8 cellular contexts compared by ENCODE assay signal in the genomic region with DNA sequence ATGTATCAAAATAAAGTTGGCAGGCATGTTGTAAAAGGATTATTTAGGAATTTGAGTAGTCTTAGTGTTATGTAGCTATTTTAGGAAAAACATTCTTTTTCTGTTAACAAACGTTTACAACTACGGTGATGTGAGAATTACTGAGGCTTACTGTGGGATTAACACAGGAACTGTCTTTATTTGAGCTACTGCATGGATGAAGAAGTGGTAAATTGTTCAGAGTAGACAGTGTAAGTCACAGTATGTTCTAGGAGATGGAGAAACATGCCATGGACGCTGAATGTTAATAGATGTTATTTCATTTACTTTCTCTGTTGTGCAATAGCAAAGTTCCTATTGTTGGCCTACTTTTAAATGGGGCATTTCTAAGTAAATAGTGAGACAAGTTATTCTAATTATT. TPM values are rescaled to one million over a fixed set of nuclear protein-coding genes. Genes with fewer than 3 reads are reported as not detected.
DNase-seq lines count a peak whose midpoint lies in the region; ATAC-seq and TF ChIP-seq lines count a peak whose summit lies in the region.

No MANE protein-coding gene starts in this region.

- no peak for ATAC-seq in GM18517 (IDR thresholded peaks at IDR 0.05; ENCODE audit: unreplicated experiment)

- H3K4me3 ChIP-seq in astrocyte of the spinal cord (ENCODE audit: low read depth, low read length) (peak overlapping the region; percentile 78), liver (ENCODE audit: low read depth in 1 of 3, low read length in 3 of 3) (peak overlapping the region; percentile 73 to 98 (median 94)), transverse colon (peak overlapping the region; percentile 74 to 99 (median 90))

- peak overlapping the region; percentile 94 to 96 for H3K27ac ChIP-seq in liver (ENCODE audit: low read depth in 1 of 2, low read length in 2 of 2)
- H3K27ac ChIP-seq in transverse colon, result peak overlapping the region; percentile 96 to 100 (median 97)

- under 1% methylated on average over 3 of the region's 3 CpGs for WGBS in liver
- 0 to 1% methylated on average over 3 of the region's 3 CpGs for WGBS in transverse colon (ENCODE audit: low coverage in 1 of 2), 2 donors

- TF ChIP-seq RAD21 in liver (IDR thresholded peaks at IDR 0.05), result peak; percentile 4 to 23

- H3K36me3 ChIP-seq in liver (ENCODE audit: control insufficient read depth in 4 of 4, insufficient read depth in 3 of 4, low read depth in 1 of 4, low read length in 3 of 4) (no peaks in the 10 kb centered on the region), transverse colon (no peaks in the 10 kb centered on the region)

- no peak for TF ChIP-seq CTCF in astrocyte of the spinal cord (IDR thresholded peaks at IDR 0.05; ENCODE audit: low read depth, low read length)
- TF ChIP-seq CTCF in liver (IDR thresholded peaks at IDR 0.05; ENCODE audit: low read depth, low read length, missing input control), result no peak
- no peak for TF ChIP-seq CTCF in transverse colon (IDR thresholded peaks at IDR 0.05)
- no peak for TF ChIP-seq CTCF in GM13976 (IDR thresholded peaks at IDR 0.05; ENCODE audit: borderline replicate concordance, control extremely low read depth, extremely low read depth, insufficient read depth, missing control alignments)

- no peaks in the 10 kb centered on the region for H3K27me3 ChIP-seq in liver (ENCODE audit: control insufficient read depth in 4 of 4, insufficient read depth in 4 of 4, low read length in 3 of 4)
- no peaks in the 10 kb centered on the region for H3K27me3 ChIP-seq in transverse colon

- TF ChIP-seq POLR2A in transverse colon (IDR thresholded peaks at IDR 0.05), result no peak

- peaks cover 2 to 25% (median 11%) of the 10 kb centered on the region in 4 donors for H3K4me1 ChIP-seq in liver (ENCODE audit: control insufficient read depth in 4 of 4, insufficient read depth in 4 of 4, low read length in 3 of 4)
- peaks cover 0 to 52% (median 36%) of the 10 kb centered on the region in 4 donors for H3K4me1 ChIP-seq in transverse colon

- peak overlapping the region; percentile 93 to 98 for H3K9ac ChIP-seq in liver (ENCODE audit: low read depth in 1 of 2, low read length in 2 of 2)

- peak; percentile 42 for DNase-seq in CD1c-positive myeloid dendritic cell (ENCODE audit: extremely low spot score)
- DNase-seq in HT-29 (ENCODE audit: low spot score), result peak; percentile 37
- DNase-seq in astrocyte of the spinal cord (ENCODE audit: low read depth, low spot score), result peak; percentile 34
- no peak for DNase-seq in transverse colon
- no peak for DNase-seq in GM13976 (ENCODE audit: low spot score)
- no peak for DNase-seq in T-helper 9 cell

- H3K9me3 ChIP-seq in liver (ENCODE audit: control insufficient read depth in 4 of 4, low read length in 3 of 4) (no peaks in the 10 kb centered on the region), transverse colon (no peaks in the 10 kb centered on the region)

- intact Hi-C loops in transverse colon (cut with DNase I; ENCODE audit: low total_unique reads), result no loop called here

- in situ Hi-C loops in astrocyte of the spinal cord (cut with HindIII; ENCODE audit: low sequenced_read_pairs) (no loop called here), transverse colon (cut with MboI; ENCODE audit: low pct_ligation_motif_present in 1 of 4, low pct_unique_long_range_greater_than_20kb in 1 of 4, low sequenced_read_pairs in 3 of 4) (no loop called here), GM13976 (cut with MboI; ENCODE audit: low sequenced_read_pairs, unreplicated experiment) (no loop called here)

- no peak for TF ChIP-seq EP300 in transverse colon (IDR thresholded peaks at IDR 0.05; ENCODE audit: low read depth)

TF ChIP-seq in liver, 16 proteins besides CTCF, POLR2A, EP300 and RAD21:
- TF ChIP-seq HNF4A (conservative IDR thresholded peaks at IDR 0.05) (peak; percentile 18 to 29), FOXA1 (IDR thresholded peaks at IDR 0.05) (no peak), MAX (IDR thresholded peaks at IDR 0.05) (no peak), EGR1 (IDR thresholded peaks at IDR 0.05; ENCODE audit: low read depth in 2 of 2) (no peak), NR2F2 (IDR thresholded peaks at IDR 0.05) (no peak), SP1 (IDR thresholded peaks at IDR 0.05) (peak; percentile 31), TAF1 (conservative IDR thresholded peaks at IDR 0.05) (peak; percentile 21), HNF4G (IDR thresholded peaks at IDR 0.05) (no peak), FOXA2 (IDR thresholded peaks at IDR 0.05) (no peak), GABPA (IDR thresholded peaks at IDR 0.05 in 1 of 2, conservative IDR thresholded peaks at IDR 0.05 in 1 of 2) (no peak), YY1 (IDR thresholded peaks at IDR 0.05) (peak; percentile 71), ZBTB33 (IDR thresholded peaks at IDR 0.05) (no peak), RXRA (IDR thresholded peaks at IDR 0.05) (peak in 1 of 2 donors; percentile 8), JUND (IDR thresholded peaks at IDR 0.05) (no peak)
- TF ChIP-seq, protein P1, sequence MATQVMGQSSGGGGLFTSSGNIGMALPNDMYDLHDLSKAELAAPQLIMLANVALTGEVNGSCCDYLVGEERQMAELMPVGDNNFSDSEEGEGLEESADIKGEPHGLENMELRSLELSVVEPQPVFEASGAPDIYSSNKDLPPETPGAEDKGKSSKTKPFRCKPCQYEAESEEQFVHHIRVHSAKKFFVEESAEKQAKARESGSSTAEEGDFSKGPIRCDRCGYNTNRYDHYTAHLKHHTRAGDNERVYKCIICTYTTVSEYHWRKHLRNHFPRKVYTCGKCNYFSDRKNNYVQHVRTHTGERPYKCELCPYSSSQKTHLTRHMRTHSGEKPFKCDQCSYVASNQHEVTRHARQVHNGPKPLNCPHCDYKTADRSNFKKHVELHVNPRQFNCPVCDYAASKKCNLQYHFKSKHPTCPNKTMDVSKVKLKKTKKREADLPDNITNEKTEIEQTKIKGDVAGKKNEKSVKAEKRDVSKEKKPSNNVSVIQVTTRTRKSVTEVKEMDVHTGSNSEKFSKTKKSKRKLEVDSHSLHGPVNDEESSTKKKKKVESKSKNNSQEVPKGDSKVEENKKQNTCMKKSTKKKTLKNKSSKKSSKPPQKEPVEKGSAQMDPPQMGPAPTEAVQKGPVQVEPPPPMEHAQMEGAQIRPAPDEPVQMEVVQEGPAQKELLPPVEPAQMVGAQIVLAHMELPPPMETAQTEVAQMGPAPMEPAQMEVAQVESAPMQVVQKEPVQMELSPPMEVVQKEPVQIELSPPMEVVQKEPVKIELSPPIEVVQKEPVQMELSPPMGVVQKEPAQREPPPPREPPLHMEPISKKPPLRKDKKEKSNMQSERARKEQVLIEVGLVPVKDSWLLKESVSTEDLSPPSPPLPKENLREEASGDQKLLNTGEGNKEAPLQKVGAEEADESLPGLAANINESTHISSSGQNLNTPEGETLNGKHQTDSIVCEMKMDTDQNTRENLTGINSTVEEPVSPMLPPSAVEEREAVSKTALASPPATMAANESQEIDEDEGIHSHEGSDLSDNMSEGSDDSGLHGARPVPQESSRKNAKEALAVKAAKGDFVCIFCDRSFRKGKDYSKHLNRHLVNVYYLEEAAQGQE (IDR thresholded peaks at IDR 0.05), result no peak
- TF ChIP-seq, protein P2, sequence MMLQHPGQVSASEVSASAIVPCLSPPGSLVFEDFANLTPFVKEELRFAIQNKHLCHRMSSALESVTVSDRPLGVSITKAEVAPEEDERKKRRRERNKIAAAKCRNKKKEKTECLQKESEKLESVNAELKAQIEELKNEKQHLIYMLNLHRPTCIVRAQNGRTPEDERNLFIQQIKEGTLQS (IDR thresholded peaks at IDR 0.05), result no peak

RNA-seq across cellular contexts. Expression of gene PPM1B, which starts 1.7 kb away (rescaled TPM):
- total RNA-seq in HT-29 (2014; rRNA removed; shearing (Covaris generic)), result 21.7 and 24.6 TPM in 2 replicates
- 10 to 100 TPM; 36.4 to 38.5 TPM for total RNA-seq in liver
- 10 to 100 TPM; 13.5 to 25.2 TPM for polyA plus RNA-seq in liver
- total RNA-seq in transverse colon, result 100 to 1,000 TPM in 1 of 4 donors, 10 to 100 TPM in 3; 23.7 to 108 (median 67.0) TPM

Comparison
In these comparisons a context has a peak if more than half of its experiments do, and no peak if none do; other contexts are left out.
1. DNase-seq: peak in CD1c-positive myeloid dendritic cell (single experiment), HT-29 (single experiment) and astrocyte of the spinal cord (single experiment); none in transverse colon (single experiment), GM13976 (single experiment) and T-helper 9 cell (single experiment).
2. Peak in every context shown above with its lines, with median percentiles within 50 percentile points of each other: H3K4me3 ChIP-seq.